ENCODE assay signal across 18 cellular contexts in genomic region chr17:2705888-2706795, GRCh38. TPM values are rescaled to one million over a fixed set of nuclear protein-coding genes. Genes with fewer than 3 reads are reported as not detected.
DNase-seq lines count a peak whose midpoint lies in the region; TF ChIP-seq lines count a peak whose summit lies in the region.
"Had no signal": no experiment of that assay in that cellular context is flagged by ENCODE, and none has a peak within 500 bp of the region (broad histone marks: within the 10 kb centered on the region; RNA-seq: fewer than 3 reads in every experiment).

No MANE protein-coding gene starts in this region.

- peaks cover 53 to 100% (median 100%) of the 10 kb centered on the region in 11 experiments; a peak in 21 of 22 replicates for H4K20me1 ChIP-seq in BLaER1 treated with 17β-estradiol and CSF1 and Interleukin-3, amounts not matched to agents 10 nM and 100 nM
- peaks cover 61% of the 10 kb centered on the region for H4K20me1 ChIP-seq in osteoblast (ENCODE audit: insufficient read depth, low read length)

- peak overlapping the region in 7 of 11 experiments; percentile 0 to 97 (median 24); a peak in 8 of 22 replicates for H3K4me2 ChIP-seq in BLaER1 treated with 17β-estradiol and CSF1 and Interleukin-3, amounts not matched to agents 10 nM and 100 nM
- no peak overlapping the region for H3K4me2 ChIP-seq in osteoblast (ENCODE audit: insufficient read depth, low read length)

- H3K4me3 Mint-ChIP-seq in IgD-negative memory B cell: peak overlapping the region in 1 of 4 donors; percentile 38

- H3K27ac Mint-ChIP-seq in IgD-negative memory B cell: peak overlapping the region; percentile 35 to 71 (median 51)

- DNase-seq in cardiac septum (ENCODE audit: low spot score) (peak; percentile 68), osteoblast (ENCODE audit: insufficient read length, low spot score, missing footprints) (peak; percentile 71), NCI-H446 (lab: John Stamatoyannopoulos, UW) (no peak), SKM-1 treated with dmso at 0.1 percent for 144 hours (lab: John Stamatoyannopoulos, UW; ENCODE audit: unreplicated experiment) (no peak), SHP77 treated with DMSO at 0.1 percent for 48 hours (lab: John Stamatoyannopoulos, UW) (no peak)
- no peak for DNase-seq in activated CD8-positive, alpha-beta memory T cell treated with anti-CD3 and anti-CD28 coated beads, Interleukin-2, amount 50 U/mL, for 48 hours
- DNase-seq: C1 segment of cervical spinal cord; NCI-H2107; NK-92 treated with Interleukin-12 subunit alpha and Interleukin-12 subunit beta, amount 100 ng/mL, for 24 hours; stimulated activated CD4-positive, alpha-beta T cell treated with anti-CD3 and anti-CD28 coated beads, Interleukin-2, amount 100 ng/mL, for 24 hours; transverse colon had no signal

- H2AFZ ChIP-seq in osteoblast (ENCODE audit: low read length): no peak overlapping the region

- peaks cover 75% of the 10 kb centered on the region for H3K79me2 ChIP-seq in osteoblast (ENCODE audit: insufficient read depth, low read length)

- H3K9me3 Mint-ChIP-seq in IgD-negative memory B cell: no peaks in the 10 kb centered on the region

- H3K36me3 Mint-ChIP-seq in IgD-negative memory B cell: no peaks in the 10 kb centered on the region

- peak overlapping the region; percentile 28 to 97 (median 93); a peak in 17 of 22 replicates for H3K9ac ChIP-seq in BLaER1 treated with 17β-estradiol and CSF1 and Interleukin-3, amounts not matched to agents 10 nM and 100 nM

- peaks cover 37 to 73% (median 65%) of the 10 kb centered on the region in 11 experiments for H3K36me3 ChIP-seq in BLaER1 treated with 17β-estradiol and CSF1 and Interleukin-3, amounts not matched to agents 10 nM and 100 nM
- peaks cover 14% of the 10 kb centered on the region for H3K36me3 ChIP-seq in osteoblast (ENCODE audit: insufficient read depth, low read length)

- TF ChIP-seq CTCF in osteoblast (IDR thresholded peaks at IDR 0.05; ENCODE audit: extremely low read depth, low read depth, low read length): no peak

- peaks cover 34 to 60% (median 52%) of the 10 kb centered on the region in 10 experiments for H3K4me1 ChIP-seq in BLaER1 treated with 17β-estradiol and CSF1 and Interleukin-3, amounts not matched to agents 10 nM and 100 nM
- H3K4me1 ChIP-seq in osteoblast (ENCODE audit: insufficient read depth, low read length): peaks cover 41% of the 10 kb centered on the region

- no peaks in the 10 kb centered on the region for H3K9me3 ChIP-seq in BLaER1 treated with 17β-estradiol and CSF1 and Interleukin-3, amounts not matched to agents 10 nM and 100 nM (replicated peaks in 1 of 11)
- H3K9me3 ChIP-seq in osteoblast (ENCODE audit: low read depth, low read length): no peaks in the 10 kb centered on the region
- H3K9me3 ChIP-seq: prostate gland, SJSA1, transverse colon had no signal

- H3K27me3 ChIP-seq in BLaER1 treated with 17β-estradiol and CSF1 and Interleukin-3, amounts not matched to agents 10 nM and 100 nM: no peaks in the 10 kb centered on the region
- H3K27me3 ChIP-seq in osteoblast (ENCODE audit: insufficient read depth, low read length): no peaks in the 10 kb centered on the region
- H3K27me3 ChIP-seq: SJSA1, transverse colon had no signal

- H3K27ac ChIP-seq in BLaER1 treated with 17β-estradiol and CSF1 and Interleukin-3, amounts not matched to agents 10 nM and 100 nM: peak overlapping the region in 2 of 11 experiments; percentile 34 to 90; a peak in 1 of 22 replicates
- peak overlapping the region; percentile 15 for H3K27ac ChIP-seq in osteoblast (ENCODE audit: low read depth, low read length)
- H3K27ac ChIP-seq: prostate gland, SJSA1 had no signal

- no peak overlapping the region for H3K4me3 ChIP-seq in BLaER1 treated with 17β-estradiol and CSF1 and Interleukin-3, amounts not matched to agents 10 nM and 100 nM
- no peak overlapping the region for H3K4me3 ChIP-seq in osteoblast (ENCODE audit: insufficient read depth, low read length)
- H3K4me3 ChIP-seq: prostate gland, SJSA1, transverse colon had no signal

- intact Hi-C loops in cardiac septum (cut with DNase I): loop anchor here (2.0 kb wide), 1 partner anchor 113 kb away; the partner anchor contains the start of gene PAFAH1B1

- H3K27me3 Mint-ChIP-seq in IgD-negative memory B cell: no peaks in the 10 kb centered on the region

- peaks cover 24 to 30% (median 29%) of the 10 kb centered on the region in 3 donors for H3K4me1 Mint-ChIP-seq in IgD-negative memory B cell

RNA-seq across cellular contexts. Expression of gene CLUH, which starts 5.4 kb away (rescaled TPM):
- 19.7 TPM for polyA plus RNA-seq in IgD-negative memory B cell
- 143 TPM for total RNA-seq in cardiac septum
- 36.2 and 41.6 TPM in 2 replicates for total RNA-seq in osteoblast

RNA-seq across cellular contexts. Expression of gene CCDC92B, which starts 43.3 kb away (rescaled TPM):
- polyA plus RNA-seq in IgD-negative memory B cell: not detected
- total RNA-seq in cardiac septum (0.13 TPM), osteoblast (not detected in 2 replicates)
- total RNA-seq: dermis microvascular lymphatic vessel endothelial cell, HT1080, lung microvascular endothelial cell, SJSA1 had no signal

Comparison
In these comparisons a context has a peak if more than half of its experiments do, and no peak if none do; other contexts are left out.
1. DNase-seq: peak in cardiac septum (single experiment) and osteoblast (single experiment); none in NCI-H446 (0 of 2), SKM-1 treated with dmso at 0.1 percent for 144 hours (single experiment), SHP77 treated with DMSO at 0.1 percent for 48 hours (single experiment) and activated CD8-positive, alpha-beta memory T cell treated with anti-CD3 and anti-CD28 coated beads, Interleukin-2, amount 50 U/mL, for 48 hours (single experiment).